ENCODE assay signal across 8 cellular contexts in the genomic region with DNA sequence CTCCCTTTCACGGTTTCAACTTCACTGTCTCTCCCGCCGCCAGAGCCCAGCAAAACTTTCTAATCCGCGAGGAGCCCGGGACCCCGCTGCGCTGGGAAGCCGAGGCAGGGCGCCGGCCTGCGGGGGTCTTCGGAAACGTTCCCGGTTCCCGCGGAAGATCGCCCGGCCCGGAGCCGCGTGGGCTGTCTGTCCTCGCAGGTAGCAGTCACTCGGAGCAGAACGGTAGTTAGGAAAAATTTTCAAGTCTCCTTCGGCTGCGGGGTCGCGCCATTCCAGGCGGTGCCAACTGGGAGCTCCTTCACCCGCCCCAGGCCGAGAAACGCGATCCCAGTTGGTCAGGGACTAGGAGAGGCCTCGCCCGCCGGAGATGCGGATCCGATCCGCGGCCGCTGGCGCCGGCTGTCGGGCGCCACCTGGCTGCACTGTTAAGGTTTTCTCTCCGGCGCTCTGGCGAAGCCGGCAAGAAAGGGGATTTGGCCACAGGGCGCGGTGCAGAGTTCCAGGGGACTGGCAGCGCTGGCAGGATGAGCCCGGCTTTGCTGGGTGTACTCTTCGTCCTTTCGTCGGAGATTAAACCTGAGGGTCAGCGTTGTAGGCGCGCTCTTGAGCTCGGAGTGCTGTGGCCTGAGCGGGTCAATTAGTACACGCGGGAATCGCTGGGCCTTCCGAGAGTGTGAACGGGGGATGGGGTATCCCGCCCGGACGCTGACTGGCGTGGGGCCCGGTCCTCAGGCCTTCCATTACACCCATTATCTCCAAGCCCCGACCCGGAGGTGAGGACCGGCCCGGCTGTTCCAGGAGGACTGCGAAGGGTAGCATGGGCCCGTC.
A peak's percentile ranks its signal among the peaks of the same experiment; 100 is the strongest.
DNase-seq lines count a peak whose midpoint lies in the region; ATAC-seq lines count a peak whose summit lies in the region.

No MANE protein-coding gene starts in this region.

- H3K4me1 ChIP-seq in mesodermal cell (ENCODE audit: control insufficient read depth, insufficient read depth, low read length, poor library complexity, severe bottlenecking), result peaks cover 3% of the 10 kb centered on the region

- peak; percentile 54 for DNase-seq in DMS79 (lab: John Stamatoyannopoulos, UW)
- DNase-seq in NOMO-1 treated with dmso at 0.1 percent for 144 hours (lab: John Stamatoyannopoulos, UW; ENCODE audit: unreplicated experiment), result peak; percentile 47
- peak; percentile 54 for DNase-seq in activated T-cell treated with anti-CD3 and anti-CD28 coated beads for 24 hours (ENCODE audit: low read depth)
- DNase-seq in epidermal melanocyte (ENCODE audit: insufficient read length, low spot score), result peak; percentile 82
- peak; percentile 45 for DNase-seq in stimulated activated CD8-positive, alpha-beta memory T cell treated with anti-CD3 and anti-CD28 coated beads, Interleukin-12 subunit alpha, Interleukin-12 subunit beta, amount 100 ng/mL, for 1 hour (ENCODE audit: low read depth)

- H3K4me3 ChIP-seq in mesodermal cell (ENCODE audit: extremely low read depth, insufficient read depth, low read length, poor library complexity, severe bottlenecking), result peak overlapping the region; percentile 39

- ATAC-seq in HG03108 (IDR thresholded peaks at IDR 0.05; ENCODE audit: unreplicated experiment) (peak; percentile 74), GM21717 (IDR thresholded peaks at IDR 0.05; ENCODE audit: unreplicated experiment) (no peak)

- no peaks in the 10 kb centered on the region for H3K36me3 ChIP-seq in mesodermal cell (ENCODE audit: control insufficient read depth, insufficient read depth, low read length)

- H3K27ac ChIP-seq in mesodermal cell (ENCODE audit: low read depth, low read length, severe bottlenecking), result no peak overlapping the region

- 5 to 8% methylated on average over 63 to 72 of the region's 78 CpGs for WGBS in mesodermal cell (ENCODE audit: insufficient coverage in 2 of 2), 2 experiments

- H3K9me3 ChIP-seq in mesodermal cell (ENCODE audit: control insufficient read depth, low read length), result no peaks in the 10 kb centered on the region
